In the genomic region with DNA sequence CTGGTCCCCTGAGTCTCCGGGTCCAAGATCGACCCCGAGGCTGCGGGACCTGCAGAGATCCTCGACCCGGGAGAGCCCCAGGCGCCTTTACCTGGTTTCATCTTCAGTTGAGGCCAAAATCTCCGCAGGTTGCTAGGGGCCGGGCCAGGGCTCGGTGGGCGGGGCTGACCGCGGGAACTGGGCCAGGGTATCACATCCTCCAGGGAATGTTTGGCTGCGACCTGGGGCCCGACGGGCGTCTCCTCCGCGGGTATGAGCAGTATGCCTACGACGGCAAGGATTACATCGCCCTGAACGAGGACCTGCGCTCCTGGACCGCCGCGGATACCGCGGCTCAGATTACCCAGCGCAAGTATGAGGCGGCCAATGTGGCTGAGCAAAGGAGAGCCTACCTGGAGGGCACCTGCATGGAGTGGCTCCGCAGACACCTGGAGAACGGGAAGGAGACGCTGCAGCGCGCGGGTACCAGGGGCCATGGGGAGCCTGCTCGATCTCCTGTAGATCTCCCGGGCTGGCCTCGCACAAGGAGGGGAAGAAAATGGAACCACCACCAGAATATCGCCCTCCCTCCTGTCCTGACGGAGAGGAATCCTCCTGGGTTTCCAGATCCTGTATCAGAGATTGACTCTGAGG, we compare ENCODE assay signal across 7 cellular contexts. TPM values are rescaled to one million over a fixed set of nuclear protein-coding genes. Genes with fewer than 3 reads are reported as not detected.
DNase-seq lines count a peak whose midpoint lies in the region; ATAC-seq, FAIRE-seq and TF ChIP-seq lines count a peak whose summit lies in the region.

No MANE protein-coding gene starts in this region.

- H3K36me3 ChIP-seq in ascending aorta (no peaks in the 10 kb centered on the region), kidney epithelial cell (ENCODE audit: control insufficient read depth, insufficient read depth, low read length) (no peaks in the 10 kb centered on the region)

- H3K27me3 ChIP-seq in ascending aorta (no peaks in the 10 kb centered on the region), kidney epithelial cell (ENCODE audit: control insufficient read depth, insufficient read depth, low read length) (peaks cover 29% of the 10 kb centered on the region)

- ATAC-seq in GM21576 (IDR thresholded peaks at IDR 0.05; ENCODE audit: unreplicated experiment) (no peak), HG03469 (IDR thresholded peaks at IDR 0.05; ENCODE audit: unreplicated experiment) (no peak)

- H3K9me3 ChIP-seq in ascending aorta: no peaks in the 10 kb centered on the region

- H3K27ac ChIP-seq in ascending aorta: no peak overlapping the region

- no peak for TF ChIP-seq CTCF in ascending aorta (IDR thresholded peaks at IDR 0.05)
- TF ChIP-seq CTCF in kidney epithelial cell (IDR thresholded peaks at IDR 0.05; ENCODE audit: insufficient read depth, low read length, poor library complexity, severe bottlenecking): no peak
- no peak for TF ChIP-seq CTCF in D721Med (IDR thresholded peaks at IDR 0.05; ENCODE audit: insufficient read depth, missing control alignments)

- DNase-seq in NCI-H748 (lab: John Stamatoyannopoulos, UW; ENCODE audit: unreplicated experiment) (peak; percentile 87), ascending aorta (ENCODE audit: low spot score in 2 of 2) (no peak), kidney epithelial cell (ENCODE audit: low read depth) (no peak), D721Med (ENCODE audit: insufficient read length, low spot score) (no peak)
- peak; percentile 24 to 43 for DNase-seq in stimulated activated CD4-positive, alpha-beta T cell treated with anti-CD3 and anti-CD28 coated beads, Interleukin-4, amount 100 ng/mL, for 4 hours

- intact Hi-C loops in ascending aorta (cut with DNase I): no loop called here

- H3K4me3 ChIP-seq in ascending aorta: peak overlapping the region; percentile 84 to 90
- peak overlapping the region; percentile 14 for H3K4me3 ChIP-seq in kidney epithelial cell (ENCODE audit: low read depth, low read length)

- H3K4me1 ChIP-seq in ascending aorta: peaks cover 3 to 9% of the 10 kb centered on the region in 2 donors

- no peak for FAIRE-seq in D721Med (lab: Jason Lieb, UNC)

RNA-seq across cellular contexts. Expression of a gene that starts 53.8 kb away (rescaled TPM):
- total RNA-seq in ascending aorta: 36.9 TPM
- total RNA-seq in kidney epithelial cell: 29.9 and 33.3 TPM in 2 replicates

RNA-seq across cellular contexts. Expression of a gene that starts 59.8 kb away (rescaled TPM):
- 7.1 TPM for total RNA-seq in ascending aorta
- total RNA-seq in kidney epithelial cell: 57.6 and 73.4 TPM in 2 replicates

Comparison
In these comparisons a context has a peak if more than half of its experiments do, and no peak if none do; other contexts are left out.
1. DNase-seq: peak in NCI-H748 (single experiment) and stimulated activated CD4-positive, alpha-beta T cell treated with anti-CD3 and anti-CD28 coated beads, Interleukin-4, amount 100 ng/mL, for 4 hours (2 of 2); none in ascending aorta (0 of 2), kidney epithelial cell (single experiment) and D721Med (single experiment).